ENCODE assay signal across 8 cellular contexts in the genomic region with DNA sequence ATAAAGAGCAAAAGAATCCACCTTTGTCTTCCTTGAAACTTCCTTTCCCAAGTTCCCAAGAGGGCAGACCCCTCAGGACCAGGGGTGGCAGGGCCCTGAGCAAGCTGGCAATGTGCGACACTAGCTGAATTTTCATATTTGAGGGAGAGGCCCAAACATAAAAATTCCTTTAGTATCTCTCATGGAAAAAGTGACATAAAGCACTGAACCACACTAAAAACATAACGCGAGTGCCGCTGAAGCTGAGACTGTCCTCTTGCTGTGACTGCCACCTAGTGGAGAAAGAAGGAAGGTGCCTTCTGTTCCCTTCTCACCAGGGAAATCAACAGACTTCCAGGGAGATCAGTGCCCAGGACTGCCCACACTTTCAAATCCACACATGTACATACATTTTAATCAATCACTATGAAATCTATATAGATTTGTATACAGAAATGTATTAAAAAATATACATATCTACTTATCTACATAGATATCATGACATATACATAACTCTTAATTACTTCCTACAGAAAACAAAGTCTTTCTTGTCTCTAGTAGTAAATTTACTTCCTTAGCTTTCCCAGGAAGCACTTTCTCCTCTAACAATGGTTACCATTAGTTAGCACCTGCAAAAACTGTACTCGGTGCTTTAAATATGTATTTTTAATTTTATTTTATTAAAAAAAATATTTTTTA. TPM values are rescaled to one million over a fixed set of nuclear protein-coding genes. Genes with fewer than 3 reads are reported as not detected.
DNase-seq lines count a peak whose midpoint lies in the region; ATAC-seq, FAIRE-seq and TF ChIP-seq lines count a peak whose summit lies in the region.

No MANE protein-coding gene starts in this region.

- FAIRE-seq in GM12891 (lab: Jason Lieb, UNC) = peak; percentile 95

- no peak overlapping the region for H3K4me3 Mint-ChIP-seq in activated T-helper 17 cell treated with anti-CD3 and anti-CD28 coated beads, Interleukin-2, amount 50 U/mL, for 72 hours
- peak overlapping the region; percentile 68 for H3K4me3 Mint-ChIP-seq in nephron progenitor cell

- H3K9me3 Mint-ChIP-seq in activated T-helper 17 cell treated with anti-CD3 and anti-CD28 coated beads, Interleukin-2, amount 50 U/mL, for 72 hours = no peaks in the 10 kb centered on the region
- no peaks in the 10 kb centered on the region for H3K9me3 Mint-ChIP-seq in nephron progenitor cell

- peak; percentile 68 for DNase-seq in GM12891 (ENCODE audit: insufficient read length, low spot score)
- DNase-seq in LNCaP clone FGC (ENCODE audit: low read depth) = peak; percentile 33
- DNase-seq in RPMI8226 = peak; percentile 82
- DNase-seq in fibroblast of mammary gland (ENCODE audit: low read depth) = peak; percentile 94
- DNase-seq in nephron progenitor cell = peak; percentile 72
- peak; percentile 45 for DNase-seq in stimulated activated naive CD4-positive, alpha-beta T cell treated with Interleukin-2 at 50 U/mL for 16 hours (lab: John Stamatoyannopoulos, UW)

- ATAC-seq in activated T-helper 17 cell treated with anti-CD3 and anti-CD28 coated beads, Interleukin-2, amount 50 U/mL, for 72 hours (replicated peaks) = peak; percentile 89
- ATAC-seq in GM21529 (IDR thresholded peaks at IDR 0.05; ENCODE audit: unreplicated experiment) = no peak

- TF ChIP-seq POLR2A in GM12891 (IDR thresholded peaks at IDR 0.05; ENCODE audit: low read depth, low read length) = no peak

- TF ChIP-seq CTCF in LNCaP clone FGC (IDR thresholded peaks at IDR 0.05; ENCODE audit: control insufficient read depth, extremely low read depth, insufficient read depth) (peak; percentile 97), fibroblast of mammary gland (conservative IDR thresholded peaks at IDR 0.05; ENCODE audit: control insufficient read depth, insufficient read depth, low read depth, low read length) (peak; percentile 99), nephron progenitor cell (IDR thresholded peaks at IDR 0.05) (peak; percentile 94)

- no peaks in the 10 kb centered on the region for H3K27me3 Mint-ChIP-seq in activated T-helper 17 cell treated with anti-CD3 and anti-CD28 coated beads, Interleukin-2, amount 50 U/mL, for 72 hours
- peaks cover 3% of the 10 kb centered on the region for H3K27me3 Mint-ChIP-seq in nephron progenitor cell (ENCODE audit: low read depth, poor library complexity)

- H3K36me3 Mint-ChIP-seq in activated T-helper 17 cell treated with anti-CD3 and anti-CD28 coated beads, Interleukin-2, amount 50 U/mL, for 72 hours (ENCODE audit: low read depth) = peaks cover 96% of the 10 kb centered on the region
- peaks cover 57% of the 10 kb centered on the region for H3K36me3 Mint-ChIP-seq in nephron progenitor cell (ENCODE audit: low read depth)

- no peaks in the 10 kb centered on the region for H3K4me1 Mint-ChIP-seq in activated T-helper 17 cell treated with anti-CD3 and anti-CD28 coated beads, Interleukin-2, amount 50 U/mL, for 72 hours
- peaks cover 87% of the 10 kb centered on the region for H3K4me1 Mint-ChIP-seq in nephron progenitor cell

- H3K4me3 ChIP-seq in LNCaP clone FGC (ENCODE audit: low read depth, low read length) (no peak overlapping the region), fibroblast of mammary gland (ENCODE audit: control insufficient read depth, low read depth, low read length) (no peak overlapping the region)

- H3K27ac Mint-ChIP-seq in activated T-helper 17 cell treated with anti-CD3 and anti-CD28 coated beads, Interleukin-2, amount 50 U/mL, for 72 hours = peak overlapping the region; percentile 63
- H3K27ac Mint-ChIP-seq in nephron progenitor cell = peak overlapping the region; percentile 99

TF ChIP-seq in GM12891, 5 proteins besides CTCF, POLR2A, EP300 and RAD21:
- TF ChIP-seq TAF1 (IDR thresholded peaks at IDR 0.05; ENCODE audit: low read depth, low read length) (no peak), POLR2AphosphoS5 (IDR thresholded peaks at IDR 0.05; ENCODE audit: low read depth, low read length) (no peak), POU2F2 (IDR thresholded peaks at IDR 0.05; ENCODE audit: low read depth, low read length) (no peak), PAX5 (IDR thresholded peaks at IDR 0.05; ENCODE audit: insufficient read depth, low read length, severe bottlenecking) (no peak), SPI1 (IDR thresholded peaks at IDR 0.05; ENCODE audit: low read depth, low read length) (no peak)

RNA-seq across cellular contexts. Expression of gene SSH1, which starts 53.8 kb away (rescaled TPM):
- polyA plus RNA-seq in GM12891 (2012; ENCODE audit: low read depth, missing spikeins) = 10.2 TPM
- total RNA-seq in activated T-helper 17 cell treated with anti-CD3 and anti-CD28 coated beads, Interleukin-2, amount 50 U/mL, for 72 hours = 10 to 100 TPM; 60.8 to 95.4 TPM

Comparison
In these comparisons a context has a peak if more than half of its experiments do, and no peak if none do; other contexts are left out.
1. DNase-seq: peak in every context shown above with its lines; median percentile 94 in fibroblast of mammary gland; 82 in RPMI8226; 72 in nephron progenitor cell; 68 in GM12891; 45 in stimulated activated naive CD4-positive, alpha-beta T cell treated with Interleukin-2 at 50 U/mL for 16 hours; 33 in LNCaP clone FGC.